In the genomic region with DNA sequence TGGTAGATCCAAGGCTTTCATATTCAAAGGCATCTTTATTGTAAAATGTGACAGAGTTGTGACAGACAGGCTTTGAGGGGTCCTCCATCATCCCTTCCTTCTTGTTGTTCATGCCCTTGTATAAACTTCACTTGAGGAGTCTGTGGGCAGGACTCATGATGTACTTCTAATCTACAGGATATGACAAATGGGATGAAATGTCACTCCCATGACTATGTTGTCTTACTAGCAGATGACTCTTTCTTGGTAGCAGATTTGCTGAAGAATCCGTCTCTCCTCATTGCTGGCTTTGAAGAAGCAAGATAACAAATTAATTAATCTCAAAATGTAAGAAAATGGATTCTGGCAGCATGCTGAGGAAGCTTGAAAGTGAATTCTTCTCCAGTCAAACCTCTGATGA, we compare ENCODE assay signal across 22 cellular contexts.
"Had no signal": no experiment of that assay in that cellular context is flagged by ENCODE, and none has a peak within 500 bp of the region (broad histone marks: within the 10 kb centered on the region; RNA-seq: fewer than 3 reads in every experiment).

No MANE protein-coding gene starts in this region.

- H3K4me1 Mint-ChIP-seq: endodermal cell; naive B cell; naive thymus-derived CD8-positive, alpha-beta T cell had no signal

- H3K4me3 Mint-ChIP-seq: dendritic cell treated with granulocyte-macrophage colony-stimulating factor and Interleukin-4, amounts not matched to agents 40 ng/mL and 50 ng/mL, for 4 days; effector memory CD8-positive, alpha-beta T cell; endodermal cell; mesothelial cell of epicardium; naive B cell; naive thymus-derived CD8-positive, alpha-beta T cell had no signal

- H3K4me1 ChIP-seq: colonic mucosa, gastroesophageal sphincter, heart right ventricle, left lung, lower lobe of right lung had no signal

- H3K27ac Mint-ChIP-seq: dendritic cell treated with granulocyte-macrophage colony-stimulating factor and Interleukin-4, amounts not matched to agents 40 ng/mL and 50 ng/mL, for 4 days; effector memory CD8-positive, alpha-beta T cell; endodermal cell; mesothelial cell of epicardium; naive B cell; naive thymus-derived CD8-positive, alpha-beta T cell had no signal

- ATAC-seq: effector memory CD8-positive, alpha-beta T cell; esophagus mucosa; gastroesophageal sphincter; heart right ventricle; left cardiac atrium; left lung; left ventricle myocardium superior; lower lobe of right lung; mucosa of descending colon; naive thymus-derived CD8-positive, alpha-beta T cell had no signal

- H3K27me3 Mint-ChIP-seq: dendritic cell treated with granulocyte-macrophage colony-stimulating factor and Interleukin-4, amounts not matched to agents 40 ng/mL and 50 ng/mL, for 4 days; effector memory CD8-positive, alpha-beta T cell; naive B cell; naive thymus-derived CD8-positive, alpha-beta T cell had no signal

- H3K36me3 Mint-ChIP-seq: naive B cell; naive thymus-derived CD8-positive, alpha-beta T cell had no signal

- DNase-seq: colonic mucosa; cortex of kidney; effector CD8-positive, alpha-beta T cell; effector memory CD8-positive, alpha-beta T cell; endodermal cell; erythroblast; esophagus squamous epithelium; foreskin fibroblast; heart right ventricle; hippocampal formation; left cardiac atrium; left lung; left ventricle myocardium superior; lower lobe of right lung; mesenchymal stem cell; mucosa of descending colon; naive B cell; naive thymus-derived CD8-positive, alpha-beta T cell had no signal

- H3K9me3 Mint-ChIP-seq: dendritic cell treated with granulocyte-macrophage colony-stimulating factor and Interleukin-4, amounts not matched to agents 40 ng/mL and 50 ng/mL, for 4 days had no signal

- H3K27ac ChIP-seq: colonic mucosa, esophagus squamous epithelium, gastroesophageal sphincter, heart right ventricle, left lung, lower lobe of right lung had no signal

- H3K27me3 ChIP-seq: colonic mucosa, esophagus squamous epithelium, gastroesophageal sphincter, heart right ventricle, left lung had no signal

- H3K4me3 ChIP-seq: colonic mucosa, esophagus squamous epithelium, gastroesophageal sphincter, heart right ventricle, left lung, lower lobe of right lung, mucosa of descending colon had no signal
